In the genomic region with DNA sequence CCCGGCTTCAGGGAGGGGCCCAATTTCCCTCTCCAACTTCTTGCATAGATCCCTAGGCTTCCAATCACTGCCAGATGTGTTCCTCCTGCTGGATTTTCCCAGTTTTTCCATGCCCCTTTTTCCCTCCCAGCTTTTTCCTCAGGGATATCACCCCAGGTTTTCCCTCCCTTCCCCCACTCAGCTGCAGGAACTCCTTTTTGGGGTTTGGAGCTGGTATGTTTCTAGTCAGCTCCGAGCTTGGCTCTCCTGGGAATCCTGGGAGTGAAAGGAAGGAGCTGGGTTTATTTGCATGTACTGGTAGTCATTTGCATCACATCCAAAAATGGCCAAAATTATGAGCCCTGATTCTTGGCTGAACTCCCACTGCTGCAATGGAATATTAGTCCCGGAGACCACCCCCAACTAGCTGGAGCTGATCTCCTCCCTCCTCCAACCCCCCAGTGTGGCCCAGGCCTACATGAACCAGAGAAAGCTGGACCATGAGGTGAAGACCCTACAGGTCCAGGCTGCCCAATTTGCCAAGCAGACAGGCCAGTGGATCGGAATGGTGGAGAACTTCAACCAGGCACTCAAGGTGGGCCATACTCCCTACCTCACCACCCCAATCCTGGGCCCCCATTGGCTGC, we compare ENCODE assay signal across 13 cellular contexts. TPM values are rescaled to one million over a fixed set of nuclear protein-coding genes. Genes with fewer than 3 reads are reported as not detected.
DNase-seq lines count a peak whose midpoint lies in the region; ATAC-seq and TF ChIP-seq lines count a peak whose summit lies in the region.
"Had no signal": no experiment of that assay in that cellular context is flagged by ENCODE, and none has a peak within 500 bp of the region (broad histone marks: within the 10 kb centered on the region; RNA-seq: fewer than 3 reads in every experiment).

No MANE protein-coding gene starts in this region.

- H3K36me3 ChIP-seq in heart right ventricle (peaks cover 0 to 43% (median under 1%) of the 10 kb centered on the region in 9 donors), uterus (no peaks in the 10 kb centered on the region), adrenal gland (replicated peaks in 1 of 2) (peaks cover 0 to 15% of the 10 kb centered on the region in 2 donors)

- peak overlapping the region; percentile 88 for H3K4me3 Mint-ChIP-seq in nephron progenitor cell

- peaks cover 5% of the 10 kb centered on the region for H3K27me3 Mint-ChIP-seq in nephron progenitor cell (ENCODE audit: low read depth, poor library complexity)

- TF ChIP-seq CTCF in heart right ventricle (IDR thresholded peaks at IDR 0.05) (no peak), dorsolateral prefrontal cortex (IDR thresholded peaks at IDR 0.05 in 54 of 56, conservative IDR thresholded peaks at IDR 0.05 in 2 of 56; ENCODE audit: low read depth in 1 of 56, partially characterized antibody in 56 of 56) (no peak), nephron progenitor cell (IDR thresholded peaks at IDR 0.05) (no peak), uterus (IDR thresholded peaks at IDR 0.05) (no peak), adrenal gland (IDR thresholded peaks at IDR 0.05) (no peak)

- DNase-seq in heart right ventricle (no peak), left cardiac atrium (no peak), dorsolateral prefrontal cortex (no peak), nephron progenitor cell (no peak), uterus (no peak), activated gamma-delta T cell treated with Interleukin-2 at 50 U/mL for 16 hours (no peak), adrenal gland (no peak), COLO829 (ENCODE audit: low spot score) (no peak)
- DNase-seq: BE2C, KBM-7, kidney, NCI-H510A treated with DMSO at 0.1 percent for 48 hours had no signal

- H3K9me3 Mint-ChIP-seq in nephron progenitor cell, result no peaks in the 10 kb centered on the region

- H3K4me1 Mint-ChIP-seq in nephron progenitor cell, result peaks cover 51% of the 10 kb centered on the region

- H3K9me3 ChIP-seq in heart right ventricle, result no peaks in the 10 kb centered on the region
- H3K9me3 ChIP-seq in uterus, result no peaks in the 10 kb centered on the region
- H3K9me3 ChIP-seq in adrenal gland (replicated peaks in 1 of 3), result no peaks in the 10 kb centered on the region
- H3K9me3 ChIP-seq: BE2C, right lobe of liver had no signal

- intact Hi-C loops in heart right ventricle (cut with DNase I) (no loop called here), left cardiac atrium (cut with DNase I) (no loop called here), dorsolateral prefrontal cortex (cut with DNase I) (loop anchor here (5.0 to 10.0 kb wide), 2 partner anchors 61 to 64 kb away; no protein-coding TSS in a partner anchor), uterus (cut with DNase I; ENCODE audit: low total_unique reads) (no loop called here), adrenal gland (cut with DNase I) (loop anchor here in 1 of 2 donors (5.0 kb wide), 1 partner anchor 61 kb away; no protein-coding TSS in a partner anchor)

- no peak for TF ChIP-seq POLR2A in uterus (IDR thresholded peaks at IDR 0.05)
- no peak for TF ChIP-seq POLR2A in adrenal gland (IDR thresholded peaks at IDR 0.05)

- H3K27ac ChIP-seq in heart right ventricle (peak overlapping the region in 9 of 10 donors; percentile 89 to 97 (median 93)), dorsolateral prefrontal cortex (peak overlapping the region in 46 of 59 donors; percentile 5 to 98 (median 79)), uterus (peak overlapping the region; percentile 93 to 95), adrenal gland (peak overlapping the region in 2 of 5 donors; percentile 94 to 96)

- H3K4me3 ChIP-seq in heart right ventricle (peak overlapping the region in 1 of 10 donors; percentile 70), dorsolateral prefrontal cortex (peak overlapping the region in 1 of 59 donors; percentile 83), uterus (no peak overlapping the region), adrenal gland (no peak overlapping the region)
- H3K4me3 ChIP-seq: right lobe of liver had no signal

- ATAC-seq in heart right ventricle (no peak), left cardiac atrium (no peak)
- ATAC-seq: right lobe of liver had no signal

- H3K27me3 ChIP-seq in heart right ventricle, result no peaks in the 10 kb centered on the region
- no peaks in the 10 kb centered on the region for H3K27me3 ChIP-seq in dorsolateral prefrontal cortex
- H3K27me3 ChIP-seq in uterus, result no peaks in the 10 kb centered on the region
- no peaks in the 10 kb centered on the region for H3K27me3 ChIP-seq in adrenal gland
- H3K27me3 ChIP-seq: BE2C, right lobe of liver had no signal

- 48 to 61% methylated on average over 4 of the region's 4 CpGs for WGBS in heart right ventricle, 2 donors
- WGBS in adrenal gland, 4 donors, result 59 to 82% (median 74%) methylated on average over 4 of the region's 4 CpGs

- H3K4me1 ChIP-seq in heart right ventricle (peaks cover 33 to 85% (median 74%) of the 10 kb centered on the region in 9 donors), uterus (peaks cover 10 to 33% of the 10 kb centered on the region in 2 donors), adrenal gland (replicated peaks in 1 of 2) (peaks cover 13 to 31% of the 10 kb centered on the region in 2 donors)

- peaks cover 8% of the 10 kb centered on the region for H3K36me3 Mint-ChIP-seq in nephron progenitor cell (ENCODE audit: low read depth)

- H3K27ac Mint-ChIP-seq in nephron progenitor cell, result peak overlapping the region; percentile 92

RNA-seq across cellular contexts. Expression of a gene that starts 1.4 kb away (rescaled TPM):
- total RNA-seq in heart right ventricle, result 10 to 100 TPM in 6 of 10 donors, 1 to 10 TPM in 4; 4.9 to 25.9 (median 13.6) TPM
- 10 to 100 TPM; 40.1 to 54.5 TPM for polyA plus RNA-seq in heart right ventricle
- total RNA-seq in left cardiac atrium, result 10 to 100 TPM; 29.5 to 38.1 TPM
- total RNA-seq in dorsolateral prefrontal cortex, result 10 to 100 TPM in 45 of 120 experiments, 1 to 10 TPM in 75; 3.2 to 19.4 (median 9.0) TPM
- total RNA-seq in uterus, result 10 to 100 TPM in 2 of 4 donors, 1 to 10 TPM in 2; 4.1 to 16.8 (median 9.7) TPM
- total RNA-seq in adrenal gland, result 10 to 100 TPM in 1 of 8 donors, 1 to 10 TPM in 7; 1.9 to 25.7 (median 4.0) TPM
- polyA plus RNA-seq in adrenal gland, result 10 to 100 TPM in 2 of 3 donors, 1 to 10 TPM in 1; 2.7 to 41.4 (median 32.7) TPM

RNA-seq across cellular contexts. Expression of a gene that starts 2.9 kb away (rescaled TPM):
- total RNA-seq in heart right ventricle (100 to 1,000 TPM in 5 of 10 donors, 10 to 100 TPM in 5; 68.3 to 136 (median 101) TPM), left cardiac atrium (100 to 1,000 TPM; 119 to 123 TPM), dorsolateral prefrontal cortex (100 to 1,000 TPM in 89 of 120 experiments, 10 to 100 TPM in 31; 73.5 to 149 (median 111) TPM), uterus (100 to 1,000 TPM in 3 of 4 donors, 10 to 100 TPM in 1; 53.6 to 238 (median 140) TPM), adrenal gland (100 to 1,000 TPM; 180 to 304 (median 220) TPM)
- polyA plus RNA-seq in heart right ventricle (100 to 1,000 TPM; 305 to 515 TPM), adrenal gland (1,000 to 10,000 TPM in 1 of 3 donors, 100 to 1,000 TPM in 2; 188 to 1,005 (median 657) TPM)

RNA-seq across cellular contexts. Expression of a gene that starts 10.0 kb away (rescaled TPM):
- total RNA-seq in heart right ventricle, result 1,000 to 10,000 TPM in 2 of 10 donors, 100 to 1,000 TPM in 8; 565 to 1,547 (median 768) TPM
- 1,000 to 10,000 TPM; 1,333 to 2,861 TPM for polyA plus RNA-seq in heart right ventricle
- total RNA-seq in left cardiac atrium, result 1,000 to 10,000 TPM; 1,288 to 1,875 TPM
- total RNA-seq in dorsolateral prefrontal cortex, result 100 to 1,000 TPM; 216 to 509 (median 301) TPM
- total RNA-seq in uterus, result 100 to 1,000 TPM; 417 to 911 (median 637) TPM
- total RNA-seq in adrenal gland, result 1,000 to 10,000 TPM in 6 of 8 donors, 100 to 1,000 TPM in 2; 796 to 1,954 (median 1,274) TPM
- 1,000 to 10,000 TPM; 1,798 to 2,350 (median 1,843) TPM for polyA plus RNA-seq in adrenal gland

RNA-seq across cellular contexts. Expression of a gene that starts 11.1 kb away (rescaled TPM):
- total RNA-seq in heart right ventricle (100 to 1,000 TPM; 422 to 750 (median 538) TPM), left cardiac atrium (100 to 1,000 TPM; 395 to 448 TPM), dorsolateral prefrontal cortex (100 to 1,000 TPM in 38 of 120 experiments, 10 to 100 TPM in 82; 47.1 to 183 (median 85.5) TPM), uterus (100 to 1,000 TPM in 1 of 4 donors, 10 to 100 TPM in 2, 1 to 10 TPM in 1; 6.8 to 167 (median 29.4) TPM), adrenal gland (10 to 100 TPM in 5 of 8 donors, 1 to 10 TPM in 3; 5.7 to 19.7 (median 13.3) TPM)
- polyA plus RNA-seq in heart right ventricle (100 to 1,000 TPM; 247 to 481 TPM), adrenal gland (10 to 100 TPM in 2 of 3 donors, 1 to 10 TPM in 1; 9.3 to 77.1 (median 53.6) TPM)

RNA-seq across cellular contexts. Expression of a gene that starts 24.2 kb away (rescaled TPM):
- 10 to 100 TPM in 8 of 10 donors, 1 to 10 TPM in 2; 6.2 to 17.6 (median 12.4) TPM for total RNA-seq in heart right ventricle
- 1 to 10 TPM; 3.2 to 8.3 TPM for polyA plus RNA-seq in heart right ventricle
- total RNA-seq in left cardiac atrium, result 10 to 100 TPM; 12.0 to 14.2 TPM
- total RNA-seq in dorsolateral prefrontal cortex, result 10 to 100 TPM; 11.9 to 63.8 (median 21.4) TPM
- total RNA-seq in uterus, result 10 to 100 TPM in 1 of 4 donors, 1 to 10 TPM in 2, under 1 TPM in 1; 0.77 to 17.1 (median 5.0) TPM
- 1 to 10 TPM; 3.3 to 8.3 (median 7.1) TPM for total RNA-seq in adrenal gland
- 1 to 10 TPM; 2.4 to 4.1 (median 3.8) TPM for polyA plus RNA-seq in adrenal gland

Comparison
In these comparisons a context has a peak if more than half of its experiments do, and no peak if none do; other contexts are left out.
1. intact Hi-C loops: an anchor here in dorsolateral prefrontal cortex (5.0 to 10.0 kb wide); none called in heart right ventricle, left cardiac atrium and uterus.